ENCODE assay signal across 9 cellular contexts in genomic region chrX:120365320-120365719, GRCh38. TPM values are rescaled to one million over a fixed set of nuclear protein-coding genes. Genes with fewer than 3 reads are reported as not detected.
A peak's percentile ranks its signal among the peaks of the same experiment; 100 is the strongest.
DNase-seq lines count a peak whose midpoint lies in the region; ATAC-seq and TF ChIP-seq lines count a peak whose summit lies in the region.
"Had no signal": no experiment of that assay in that cellular context is flagged by ENCODE, and none has a peak within 500 bp of the region (broad histone marks: within the 10 kb centered on the region; RNA-seq: fewer than 3 reads in every experiment).

No MANE protein-coding gene starts in this region.

- H3K36me3 Mint-ChIP-seq in activated CD8-positive, alpha-beta T cell treated with anti-CD3 and anti-CD28 coated beads, Interleukin-2, amount 10 ng/mL, durations not matched to agents 7 days and 5 days (ENCODE audit: low read depth), result no peaks in the 10 kb centered on the region

- no peak overlapping the region for H3K27ac Mint-ChIP-seq in activated CD8-positive, alpha-beta T cell treated with anti-CD3 and anti-CD28 coated beads, Interleukin-2, amount 10 ng/mL, durations not matched to agents 7 days and 5 days

- H3K4me1 Mint-ChIP-seq in activated CD8-positive, alpha-beta T cell treated with anti-CD3 and anti-CD28 coated beads, Interleukin-2, amount 10 ng/mL, durations not matched to agents 7 days and 5 days (ENCODE audit: low read depth), result no peaks in the 10 kb centered on the region

- no peaks in the 10 kb centered on the region for H3K9me3 Mint-ChIP-seq in activated CD8-positive, alpha-beta T cell treated with anti-CD3 and anti-CD28 coated beads, Interleukin-2, amount 10 ng/mL, durations not matched to agents 7 days and 5 days (ENCODE audit: insufficient read depth)

- no peak overlapping the region for H3K4me3 Mint-ChIP-seq in activated CD8-positive, alpha-beta T cell treated with anti-CD3 and anti-CD28 coated beads, Interleukin-2, amount 10 ng/mL, durations not matched to agents 7 days and 5 days

- H3K4me3 ChIP-seq in fibroblast of the aortic adventitia (ENCODE audit: low read depth, low read length), result no peak overlapping the region
- H3K4me3 ChIP-seq: HAP-1 had no signal

- POLR2A ChIA-PET in activated CD8-positive, alpha-beta T cell treated with anti-CD3 and anti-CD28 coated beads, Interleukin-2, amount 10 ng/mL, durations not matched to agents 7 days and 5 days (lab: Charles Lee), result no interaction called here

- TF ChIP-seq CTCF in fibroblast of the aortic adventitia (IDR thresholded peaks at IDR 0.05; ENCODE audit: insufficient read depth, low read length), result peak; percentile 46

- H3K27me3 Mint-ChIP-seq in activated CD8-positive, alpha-beta T cell treated with anti-CD3 and anti-CD28 coated beads, Interleukin-2, amount 10 ng/mL, durations not matched to agents 7 days and 5 days (ENCODE audit: low read depth), result no peaks in the 10 kb centered on the region

- ATAC-seq in GM18907 (IDR thresholded peaks at IDR 0.05; ENCODE audit: unreplicated experiment), result peak; percentile 81
- ATAC-seq in activated CD8-positive, alpha-beta T cell treated with anti-CD3 and anti-CD28 coated beads, Interleukin-2, amount 10 ng/mL, durations not matched to agents 7 days and 5 days, result no peak
- ATAC-seq in HG03196 (IDR thresholded peaks at IDR 0.05; ENCODE audit: unreplicated experiment), result no peak

- DNase-seq in AG20443 (ENCODE audit: low spot score), result peak; percentile 17
- DNase-seq in NAMALWA (ENCODE audit: low spot score), result peak; percentile 69
- DNase-seq in activated CD8-positive, alpha-beta T cell treated with anti-CD3 and anti-CD28 coated beads, Interleukin-2, amount 10 ng/mL, durations not matched to agents 7 days and 5 days, result peak; percentile 56
- peak; percentile 5 for DNase-seq in fibroblast of the aortic adventitia (ENCODE audit: low read depth)
- DNase-seq in posterior cingulate gyrus, result peak in 8 of 10 donors; percentile 17 to 85 (median 63)
- DNase-seq in NCI-H446 treated with DMSO at 0.1 percent for 48 hours (lab: John Stamatoyannopoulos, UW), result no peak

- intact Hi-C loops in posterior cingulate gyrus (cut with DNase I), result loop anchor here (10.0 kb wide), 1 partner anchor 89 kb away; no protein-coding TSS in a partner anchor

- CTCF ChIA-PET in activated CD8-positive, alpha-beta T cell treated with anti-CD3 and anti-CD28 coated beads, Interleukin-2, amount 10 ng/mL, durations not matched to agents 7 days and 5 days (lab: Charles Lee), result interaction anchor here (0.8 to 1.7 kb wide), 3 partner anchors 11 to 111 kb away, joined by 3 to 6 read pairs (median 3); no protein-coding TSS in a partner anchor

RNA-seq across cellular contexts. Expression of gene ATP1B4, which starts 3.4 kb away (rescaled TPM):
- total RNA-seq in activated CD8-positive, alpha-beta T cell treated with anti-CD3 and anti-CD28 coated beads, Interleukin-2, amount 10 ng/mL, durations not matched to agents 7 days and 5 days, result not detected
- not detected in 2 replicates for total RNA-seq in fibroblast of the aortic adventitia (ENCODE audit: low replicate concordance)

RNA-seq across cellular contexts. Expression of gene TMEM255A, which starts 54.1 kb away (rescaled TPM):
- total RNA-seq in activated CD8-positive, alpha-beta T cell treated with anti-CD3 and anti-CD28 coated beads, Interleukin-2, amount 10 ng/mL, durations not matched to agents 7 days and 5 days, result not detected
- not detected in 2 replicates for total RNA-seq in fibroblast of the aortic adventitia (ENCODE audit: low replicate concordance)
